In genomic region chr10:29862926-29863614, GRCh38 we compare ENCODE assay signal across 12 cellular contexts.
DNase-seq lines count a peak whose midpoint lies in the region; ATAC-seq and TF ChIP-seq lines count a peak whose summit lies in the region.
"Had no signal": no experiment of that assay in that cellular context is flagged by ENCODE, and none has a peak within 500 bp of the region (broad histone marks: within the 10 kb centered on the region; RNA-seq: fewer than 3 reads in every experiment).

No MANE protein-coding gene starts in this region.

- no peak for TF ChIP-seq POLR2A in thyroid gland (IDR thresholded peaks at IDR 0.05)

- 57 to 72% methylated on average over 4 of the region's 4 CpGs for WGBS in thyroid gland, 2 donors

- TF ChIP-seq CTCF in RWPE1 (conservative IDR thresholded peaks at IDR 0.05; ENCODE audit: low read depth) = no peak
- TF ChIP-seq CTCF in thyroid gland (IDR thresholded peaks at IDR 0.05) = no peak

- no peaks in the 10 kb centered on the region for H3K9me3 ChIP-seq in thyroid gland
- H3K9me3 ChIP-seq: heart right ventricle, transverse colon had no signal

- no peak for ATAC-seq in HG02642 (IDR thresholded peaks at IDR 0.05; ENCODE audit: poor library complexity, unreplicated experiment)
- ATAC-seq in HG03175 (IDR thresholded peaks at IDR 0.05; ENCODE audit: unreplicated experiment) = no peak
- ATAC-seq: heart right ventricle had no signal

- CTCF ChIA-PET in RWPE1 (lab: Yijun Ruan, JAX) = no interaction called here

- H3K27me3 ChIP-seq in thyroid gland = no peaks in the 10 kb centered on the region
- H3K27me3 ChIP-seq: heart right ventricle, transverse colon had no signal

- H3K4me3 ChIP-seq in thyroid gland (replicated peaks in 1 of 3) = no peak overlapping the region
- H3K4me3 ChIP-seq: heart right ventricle, transverse colon had no signal

- H3K27ac ChIP-seq in RWPE1 (peak overlapping the region; percentile 58), thyroid gland (peak overlapping the region; percentile 73 to 91 (median 74))
- H3K27ac ChIP-seq: heart right ventricle, transverse colon had no signal

- intact Hi-C loops in thyroid gland (cut with DNase I) = no loop called here

- no peaks in the 10 kb centered on the region for H3K36me3 ChIP-seq in thyroid gland
- H3K36me3 ChIP-seq: heart right ventricle, transverse colon had no signal

- POLR2A ChIA-PET in RWPE1 (lab: Yijun Ruan, JAX; ENCODE audit: low non-redundant PET) = no interaction called here

- DNase-seq in NCI-H146 (lab: John Stamatoyannopoulos, UW) (peak; percentile 48), NCI-H146 treated with DMSO at 0.1 percent for 48 hours (lab: John Stamatoyannopoulos, UW; ENCODE audit: unreplicated experiment) (no peak), RWPE1 (ENCODE audit: low spot score) (peak; percentile 90), fibroblast of peridontal ligament (ENCODE audit: extremely low read depth) (peak; percentile 81), thyroid gland (peak; percentile 44 to 69), amygdala (lab: John Stamatoyannopoulos, UW) (no peak)
- DNase-seq: heart right ventricle; MM.1S; stimulated activated CD4-positive, alpha-beta T cell treated with anti-CD3 and anti-CD28 coated beads, Interleukin-4, amount 100 ng/mL, for 4 hours; transverse colon had no signal

- peaks cover 57 to 65% of the 10 kb centered on the region in 2 donors for H3K4me1 ChIP-seq in thyroid gland

Comparison
In these comparisons a context has a peak if more than half of its experiments do, and no peak if none do; other contexts are left out.
1. DNase-seq: peak in NCI-H146 (single experiment), RWPE1 (single experiment), fibroblast of peridontal ligament (single experiment) and thyroid gland (2 of 2); none in NCI-H146 treated with DMSO at 0.1 percent for 48 hours (single experiment) and amygdala (0 of 56).